In the genomic region with DNA sequence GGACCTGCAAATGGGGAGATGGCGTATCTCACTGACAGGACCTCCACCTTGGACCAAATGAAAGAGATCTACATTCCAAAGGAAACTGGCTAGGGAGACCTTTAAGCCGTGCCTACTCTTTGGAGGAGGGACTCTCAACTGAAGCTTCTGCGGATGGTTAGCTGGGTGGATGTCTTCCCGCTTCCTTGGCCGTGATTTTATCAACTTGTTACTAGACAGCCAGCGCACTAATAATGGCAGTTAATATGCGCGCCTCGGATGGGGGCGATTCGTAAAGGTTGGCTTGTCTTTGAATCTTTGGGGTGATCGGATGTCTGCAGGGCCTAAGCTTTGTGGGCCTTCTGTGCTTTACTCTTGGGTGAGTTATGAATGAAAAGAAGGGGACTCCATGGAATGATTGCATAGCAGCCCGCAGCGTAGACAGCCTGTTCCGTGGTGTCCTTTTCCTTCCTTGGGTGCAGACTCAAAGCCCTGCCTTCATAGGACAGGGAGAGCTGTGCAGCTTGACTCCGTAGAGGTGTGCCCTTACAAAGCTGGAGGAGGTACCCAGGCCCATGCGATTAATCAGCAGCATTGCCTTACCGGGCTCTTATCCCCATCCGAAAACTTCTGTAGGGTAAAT, we compare ENCODE assay signal across 9 cellular contexts. TPM values are rescaled to one million over a fixed set of nuclear protein-coding genes. Genes with fewer than 3 reads are reported as not detected.
DNase-seq lines count a peak whose midpoint lies in the region; ATAC-seq, FAIRE-seq and TF ChIP-seq lines count a peak whose summit lies in the region.
"Had no signal": no experiment of that assay in that cellular context is flagged by ENCODE, and none has a peak within 500 bp of the region (broad histone marks: within the 10 kb centered on the region; RNA-seq: fewer than 3 reads in every experiment).

No MANE protein-coding gene starts in this region.

- H3K9ac ChIP-seq in mesenchymal stem cell (ENCODE audit: low read length): peak overlapping the region; percentile 73

- no peak overlapping the region for H2BK12ac ChIP-seq in mesenchymal stem cell (ENCODE audit: low read length in 2 of 2)

- peak overlapping the region; percentile 28 to 89 (median 81) for H3K27ac Mint-ChIP-seq in brain

- H3K9me3 ChIP-seq in heart right ventricle (no peaks in the 10 kb centered on the region), mesenchymal stem cell (ENCODE audit: control insufficient read depth, low read length) (no peaks in the 10 kb centered on the region)

- peaks cover 0 to 13% (median 0%) of the 10 kb centered on the region in 7 donors for H3K27me3 ChIP-seq in heart right ventricle
- no peaks in the 10 kb centered on the region for H3K27me3 ChIP-seq in mesenchymal stem cell (ENCODE audit: control insufficient read depth in 1 of 2, insufficient read depth in 1 of 2, low read length in 2 of 2)

- no peak overlapping the region for H2BK5ac ChIP-seq in mesenchymal stem cell (ENCODE audit: low read depth, low read length, poor library complexity, severe bottlenecking)

- H2BK120ac ChIP-seq in mesenchymal stem cell (ENCODE audit: low read depth, low read length): no peak overlapping the region

- H3K23ac ChIP-seq in mesenchymal stem cell (ENCODE audit: low read length in 2 of 2): peak overlapping the region in 1 of 2 experiments; percentile 73

- no peak overlapping the region for H3K4ac ChIP-seq in mesenchymal stem cell (ENCODE audit: low read depth in 1 of 2, low read length in 2 of 2)

- intact Hi-C loops in heart right ventricle (cut with DNase I) (no loop called here), left ventricle myocardium superior (cut with micrococcal nuclease) (no loop called here)

- peaks cover 59% of the 10 kb centered on the region for H3K4me1 Mint-ChIP-seq in brain

- H2AK5ac ChIP-seq in mesenchymal stem cell (ENCODE audit: low read length, severe bottlenecking): no peak overlapping the region

- 71 to 73% methylated on average over 19 of the region's 19 CpGs for WGBS in heart right ventricle, 2 donors
- WGBS in mesenchymal stem cell: 35% methylated on average over 19 of the region's 19 CpGs

- H3K27ac ChIP-seq in heart right ventricle (no peak overlapping the region), mesenchymal stem cell (ENCODE audit: low read length, poor library complexity, severe bottlenecking) (no peak overlapping the region)

- peaks cover 26% of the 10 kb centered on the region for H3K79me1 ChIP-seq in mesenchymal stem cell (replicated peaks; ENCODE audit: low read length, poor library complexity, severe bottlenecking)

- H3K36me3 Mint-ChIP-seq in brain: no peaks in the 10 kb centered on the region

- H3K14ac ChIP-seq in mesenchymal stem cell (ENCODE audit: low read length in 2 of 2): peak overlapping the region in 1 of 2 experiments; percentile 90

- ATAC-seq in heart right ventricle (no peak), left ventricle myocardium superior (no peak), GM19035 (IDR thresholded peaks at IDR 0.05; ENCODE audit: unreplicated experiment) (no peak), HG02623 (IDR thresholded peaks at IDR 0.05; ENCODE audit: unreplicated experiment) (no peak), HG02885 (IDR thresholded peaks at IDR 0.05; ENCODE audit: poor library complexity, unreplicated experiment) (no peak)
- ATAC-seq: left lobe of liver had no signal

- peak overlapping the region; percentile 88 to 94 (median 92) for H3K4me3 Mint-ChIP-seq in brain

- no peak for DNase-seq in heart right ventricle
- DNase-seq in left ventricle myocardium superior: no peak
- DNase-seq in mesenchymal stem cell: peak; percentile 3
- DNase-seq in urothelium cell line (ENCODE audit: low spot score): peak; percentile 25

- H3K9me3 Mint-ChIP-seq in brain: peaks cover 0 to 2% (median 0%) of the 10 kb centered on the region in 5 experiments

- no peak for FAIRE-seq in urothelium cell line (lab: Jason Lieb, UNC)

- peak overlapping the region; percentile 99 for H3K4me2 ChIP-seq in mesenchymal stem cell (ENCODE audit: low read length, poor library complexity, severe bottlenecking)

- no peak overlapping the region for H3K18ac ChIP-seq in mesenchymal stem cell (ENCODE audit: low read depth in 1 of 2, low read length in 2 of 2)

- H3K4me3 ChIP-seq in heart right ventricle (peak overlapping the region in 9 of 10 donors; percentile 48 to 83 (median 70)), mesenchymal stem cell (ENCODE audit: insufficient read depth in 1 of 2, low read depth in 1 of 2, low read length in 2 of 2) (peak overlapping the region; percentile 84 to 86)

- H3K4me1 ChIP-seq in heart right ventricle: peaks cover 3 to 38% (median 18%) of the 10 kb centered on the region in 9 donors
- peaks cover 11% of the 10 kb centered on the region for H3K4me1 ChIP-seq in mesenchymal stem cell (ENCODE audit: control insufficient read depth, insufficient read depth, low read depth, low read length)

- no peak overlapping the region for H2BK15ac ChIP-seq in mesenchymal stem cell (ENCODE audit: low read depth, poor library complexity, severe bottlenecking)

- peak overlapping the region; percentile 60 for H4K8ac ChIP-seq in mesenchymal stem cell (ENCODE audit: low read length)

- H3K27me3 Mint-ChIP-seq in brain: peaks cover 6% of the 10 kb centered on the region

- TF ChIP-seq CTCF in heart right ventricle (IDR thresholded peaks at IDR 0.05) (no peak), brain (conservative IDR thresholded peaks at IDR 0.05) (no peak)

- H4K91ac ChIP-seq in mesenchymal stem cell (ENCODE audit: low read length): no peak overlapping the region

- H3K36me3 ChIP-seq in heart right ventricle (no peaks in the 10 kb centered on the region), mesenchymal stem cell (ENCODE audit: control insufficient read depth in 1 of 2, insufficient read depth in 2 of 2, low read depth in 1 of 2, low read length in 2 of 2) (no peaks in the 10 kb centered on the region)

- H2AFZ ChIP-seq in mesenchymal stem cell (ENCODE audit: low read depth, low read length): peak overlapping the region; percentile 36

RNA-seq across cellular contexts. Expression of gene ZNRF3, which starts 1.5 kb away (rescaled TPM):
- 1 to 10 TPM; 4.4 to 7.7 (median 6.3) TPM for total RNA-seq in heart right ventricle
- polyA plus RNA-seq in heart right ventricle: 1 to 10 TPM; 1.8 to 2.2 TPM
- 6.9 TPM for total RNA-seq in left ventricle myocardium superior
- 10.9 TPM for polyA plus RNA-seq in brain (ENCODE audit: insufficient read depth, low read depth, low replicate concordance)
- 1.8 TPM for polyA plus RNA-seq in mesenchymal stem cell (2013, experiment 1 of 2)
- 2.0 TPM for polyA plus RNA-seq in mesenchymal stem cell (2013, experiment 2 of 2)

Comparison
In these comparisons a context has a peak if more than half of its experiments do, and no peak if none do; other contexts are left out.
1. DNase-seq: peak in mesenchymal stem cell (single experiment) and urothelium cell line (single experiment); none in heart right ventricle (0 of 2) and left ventricle myocardium superior (single experiment).